ENCODE assay signal across 8 cellular contexts in genomic region chr16:69890114-69890890, GRCh38.
DNase-seq lines count a peak whose midpoint lies in the region; ATAC-seq lines count a peak whose summit lies in the region.

No MANE protein-coding gene starts in this region.

- no peaks in the 10 kb centered on the region for H3K27me3 Mint-ChIP-seq in activated CD8-positive, alpha-beta memory T cell treated with anti-CD3 and anti-CD28 coated beads, Interleukin-2, amount 10 ng/mL, durations not matched to agents 7 days and 5 days

- H3K4me3 Mint-ChIP-seq in activated CD8-positive, alpha-beta memory T cell treated with anti-CD3 and anti-CD28 coated beads, Interleukin-2, amount 10 ng/mL, durations not matched to agents 7 days and 5 days: no peak overlapping the region

- peaks cover 20% of the 10 kb centered on the region for H3K36me3 Mint-ChIP-seq in activated CD8-positive, alpha-beta memory T cell treated with anti-CD3 and anti-CD28 coated beads, Interleukin-2, amount 10 ng/mL, durations not matched to agents 7 days and 5 days

- CTCF ChIA-PET in activated CD8-positive, alpha-beta memory T cell treated with anti-CD3 and anti-CD28 coated beads, Interleukin-2, amount 10 ng/mL, durations not matched to agents 7 days and 5 days (lab: Charles Lee): interaction anchor here (0.9 kb wide), 1 partner anchor 40 kb away, joined by 3 read pairs; no protein-coding TSS in a partner anchor

- no peaks in the 10 kb centered on the region for H3K4me1 Mint-ChIP-seq in activated CD8-positive, alpha-beta memory T cell treated with anti-CD3 and anti-CD28 coated beads, Interleukin-2, amount 10 ng/mL, durations not matched to agents 7 days and 5 days

- no peak for ATAC-seq in GM18907 (IDR thresholded peaks at IDR 0.05; ENCODE audit: unreplicated experiment)
- no peak for ATAC-seq in activated CD8-positive, alpha-beta memory T cell treated with anti-CD3 and anti-CD28 coated beads, Interleukin-2, amount 10 ng/mL, durations not matched to agents 7 days and 5 days

- DNase-seq in GM04503 (ENCODE audit: low read depth): peak; percentile 36
- DNase-seq in SK-MEL-5 (ENCODE audit: low read depth, low spot score): peak; percentile 97
- DNase-seq in globus pallidus (ENCODE audit: low spot score): peak; percentile 99
- DNase-seq in occipital lobe (lab: John Stamatoyannopoulos, UW): peak; percentile 83
- no peak for DNase-seq in activated T-cell treated with anti-CD3 and anti-CD28 coated beads, Interleukin-2, amount 50 U/mL, for 1 hour
- DNase-seq in NAMALWA (ENCODE audit: low spot score): no peak
- no peak for DNase-seq in activated CD8-positive, alpha-beta memory T cell treated with anti-CD3 and anti-CD28 coated beads, Interleukin-2, amount 10 ng/mL, durations not matched to agents 7 days and 5 days

- no peak overlapping the region for H3K27ac Mint-ChIP-seq in activated CD8-positive, alpha-beta memory T cell treated with anti-CD3 and anti-CD28 coated beads, Interleukin-2, amount 10 ng/mL, durations not matched to agents 7 days and 5 days

- no peaks in the 10 kb centered on the region for H3K9me3 Mint-ChIP-seq in activated CD8-positive, alpha-beta memory T cell treated with anti-CD3 and anti-CD28 coated beads, Interleukin-2, amount 10 ng/mL, durations not matched to agents 7 days and 5 days (ENCODE audit: low read depth)

- in situ Hi-C loops in SK-MEL-5 (cut with HindIII; ENCODE audit: low pct_unique_long_range_greater_than_20kb, low sequenced_read_pairs): no loop called here

Comparison
In these comparisons a context has a peak if more than half of its experiments do, and no peak if none do; other contexts are left out.
1. DNase-seq: peak in GM04503 (single experiment), SK-MEL-5 (single experiment), globus pallidus (single experiment) and occipital lobe (single experiment); none in activated T-cell treated with anti-CD3 and anti-CD28 coated beads, Interleukin-2, amount 50 U/mL, for 1 hour (single experiment), NAMALWA (single experiment) and activated CD8-positive, alpha-beta memory T cell treated with anti-CD3 and anti-CD28 coated beads, Interleukin-2, amount 10 ng/mL, durations not matched to agents 7 days and 5 days (single experiment).